Comparison of ENCODE assay signal across 16 cellular contexts in the genomic region with DNA sequence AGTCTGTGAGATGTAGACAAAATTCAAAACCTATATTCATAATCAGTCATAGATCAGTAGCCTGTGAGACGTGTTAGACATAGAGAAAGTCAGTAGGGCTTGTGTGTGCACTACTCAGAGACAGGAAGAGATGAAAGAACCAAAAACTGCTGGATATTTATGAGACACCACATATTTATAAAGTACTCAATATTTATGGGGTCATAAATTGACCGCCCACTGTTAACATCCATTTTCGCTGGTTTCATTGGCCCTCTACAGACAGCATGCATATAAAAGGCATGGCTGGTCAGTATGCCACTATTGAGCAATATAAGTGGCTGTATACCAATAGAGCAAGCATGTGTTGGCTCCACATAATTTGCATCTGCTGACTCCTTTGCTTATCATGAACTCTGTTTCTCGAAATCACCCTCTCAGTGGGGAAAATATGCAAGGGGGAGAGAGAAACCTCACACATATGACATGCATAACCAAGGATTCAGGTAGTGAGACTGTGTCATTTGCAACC.
DNase-seq lines count a peak whose midpoint lies in the region; ATAC-seq and TF ChIP-seq lines count a peak whose summit lies in the region.
"Had no signal": no experiment of that assay in that cellular context is flagged by ENCODE, and none has a peak within 500 bp of the region (broad histone marks: within the 10 kb centered on the region; RNA-seq: fewer than 3 reads in every experiment).

No MANE protein-coding gene starts in this region.

- peaks cover 11% of the 10 kb centered on the region; the same call in 1 of the 2 replicates for H3K4me1 ChIP-seq in GM23338 (ENCODE audit: insufficient read depth)

- no peak for DNase-seq in activated CD8-positive, alpha-beta T cell treated with anti-CD3 and anti-CD28 coated beads, Interleukin-2, amount 10 ng/mL, durations not matched to agents 7 days and 5 days
- DNase-seq in activated CD8-positive, alpha-beta T cell treated with anti-CD3 and anti-CD28 coated beads for 36 hours: no peak
- no peak for DNase-seq in GM23338 (ENCODE audit: low spot score)
- no peak for DNase-seq in nephron progenitor cell
- no peak for DNase-seq in HuH-7 (ENCODE audit: low spot score)
- DNase-seq in NCI-H1092 treated with DMSO at 0.1 percent for 48 hours (lab: John Stamatoyannopoulos, UW): no peak
- no peak for DNase-seq in OCI-M2 (lab: John Stamatoyannopoulos, UW; ENCODE audit: unreplicated experiment)
- DNase-seq: activated effector memory CD4-positive, alpha-beta T cell treated with Interleukin-2 at 50 U/mL for 16 hours; GOT3; heart left ventricle; naive thymus-derived CD8-positive, alpha-beta T cell; NCI-H2029 treated with DMSO at 0.1 percent for 48 hours; NCI-H446 had no signal

- peak overlapping the region; percentile 44 for H3K4me3 Mint-ChIP-seq in activated CD8-positive, alpha-beta T cell treated with anti-CD3 and anti-CD28 coated beads, Interleukin-2, amount 10 ng/mL, durations not matched to agents 7 days and 5 days
- no peak overlapping the region for H3K4me3 Mint-ChIP-seq in activated CD8-positive, alpha-beta T cell treated with anti-CD3 and anti-CD28 coated beads for 36 hours
- H3K4me3 Mint-ChIP-seq in GM23338 (peak overlapping the region; percentile 39; the same call in 1 of the 3 replicates), nephron progenitor cell (peak overlapping the region; percentile 21)
- H3K4me3 Mint-ChIP-seq in activated T-helper 17 cell treated with anti-CD3 and anti-CD28 coated beads, Interleukin-2, amount 50 U/mL, for 72 hours: peak overlapping the region; percentile 6
- H3K4me3 Mint-ChIP-seq: stimulated activated effector memory CD8-positive, alpha-beta T cell treated with anti-CD3 and anti-CD28 coated beads, Interleukin-12 subunit alpha, Interleukin-12 subunit beta, amount 100 ng/mL, for 72 hours had no signal

- H3K27me3 ChIP-seq in GM23338 (ENCODE audit: insufficient read depth): no peaks in the 10 kb centered on the region

- peak overlapping the region; percentile 48; the same call in 1 of the 2 replicates for H3K4me2 ChIP-seq in GM23338

- peaks cover 21% of the 10 kb centered on the region for H3K4me1 Mint-ChIP-seq in activated CD8-positive, alpha-beta T cell treated with anti-CD3 and anti-CD28 coated beads, Interleukin-2, amount 10 ng/mL, durations not matched to agents 7 days and 5 days (ENCODE audit: low read depth)
- H3K4me1 Mint-ChIP-seq in activated CD8-positive, alpha-beta T cell treated with anti-CD3 and anti-CD28 coated beads for 36 hours (ENCODE audit: low read depth): peaks cover 17% of the 10 kb centered on the region
- H3K4me1 Mint-ChIP-seq in GM23338 (peaks cover 32% of the 10 kb centered on the region), nephron progenitor cell (peaks cover 59% of the 10 kb centered on the region)
- peaks cover 6% of the 10 kb centered on the region for H3K4me1 Mint-ChIP-seq in activated T-helper 17 cell treated with anti-CD3 and anti-CD28 coated beads, Interleukin-2, amount 50 U/mL, for 72 hours

- H4K20me1 ChIP-seq in GM23338 (replicated peaks; ENCODE audit: insufficient read depth): peaks cover 7% of the 10 kb centered on the region

- H3K9me3 Mint-ChIP-seq in activated CD8-positive, alpha-beta T cell treated with anti-CD3 and anti-CD28 coated beads, Interleukin-2, amount 10 ng/mL, durations not matched to agents 7 days and 5 days (ENCODE audit: insufficient read depth): no peaks in the 10 kb centered on the region
- no peaks in the 10 kb centered on the region for H3K9me3 Mint-ChIP-seq in activated CD8-positive, alpha-beta T cell treated with anti-CD3 and anti-CD28 coated beads for 36 hours
- H3K9me3 Mint-ChIP-seq in GM23338: peaks cover 4% of the 10 kb centered on the region; the same call in 1 of the 3 replicates
- H3K9me3 Mint-ChIP-seq in activated T-helper 17 cell treated with anti-CD3 and anti-CD28 coated beads, Interleukin-2, amount 50 U/mL, for 72 hours: no peaks in the 10 kb centered on the region
- H3K9me3 Mint-ChIP-seq in nephron progenitor cell: no peaks in the 10 kb centered on the region
- H3K9me3 Mint-ChIP-seq: naive thymus-derived CD8-positive, alpha-beta T cell; stimulated activated effector memory CD8-positive, alpha-beta T cell treated with anti-CD3 and anti-CD28 coated beads, Interleukin-12 subunit alpha, Interleukin-12 subunit beta, amount 100 ng/mL, for 72 hours had no signal

- peak overlapping the region; percentile 57 for H3K27ac Mint-ChIP-seq in activated CD8-positive, alpha-beta T cell treated with anti-CD3 and anti-CD28 coated beads, Interleukin-2, amount 10 ng/mL, durations not matched to agents 7 days and 5 days
- H3K27ac Mint-ChIP-seq in activated CD8-positive, alpha-beta T cell treated with anti-CD3 and anti-CD28 coated beads for 36 hours: no peak overlapping the region
- H3K27ac Mint-ChIP-seq in GM23338 (no peak overlapping the region), nephron progenitor cell (no peak overlapping the region)
- H3K27ac Mint-ChIP-seq in activated T-helper 17 cell treated with anti-CD3 and anti-CD28 coated beads, Interleukin-2, amount 50 U/mL, for 72 hours: no peak overlapping the region
- H3K27ac Mint-ChIP-seq: naive thymus-derived CD8-positive, alpha-beta T cell; stimulated activated effector memory CD8-positive, alpha-beta T cell treated with anti-CD3 and anti-CD28 coated beads, Interleukin-12 subunit alpha, Interleukin-12 subunit beta, amount 100 ng/mL, for 72 hours had no signal

- H3K36me3 Mint-ChIP-seq in activated CD8-positive, alpha-beta T cell treated with anti-CD3 and anti-CD28 coated beads, Interleukin-2, amount 10 ng/mL, durations not matched to agents 7 days and 5 days (ENCODE audit: low read depth): peaks cover 27% of the 10 kb centered on the region
- H3K36me3 Mint-ChIP-seq in activated CD8-positive, alpha-beta T cell treated with anti-CD3 and anti-CD28 coated beads for 36 hours (ENCODE audit: low read depth): peaks cover 11% of the 10 kb centered on the region
- H3K36me3 Mint-ChIP-seq in GM23338 (ENCODE audit: low read depth) (peaks cover 18% of the 10 kb centered on the region), nephron progenitor cell (ENCODE audit: low read depth) (peaks cover 5% of the 10 kb centered on the region)
- H3K36me3 Mint-ChIP-seq in activated T-helper 17 cell treated with anti-CD3 and anti-CD28 coated beads, Interleukin-2, amount 50 U/mL, for 72 hours (ENCODE audit: low read depth): peaks cover 21% of the 10 kb centered on the region

- no peaks in the 10 kb centered on the region for H3K9me2 ChIP-seq in GM23338 (ENCODE audit: insufficient read depth)

- ATAC-seq in activated CD8-positive, alpha-beta T cell treated with anti-CD3 and anti-CD28 coated beads, Interleukin-2, amount 10 ng/mL, durations not matched to agents 7 days and 5 days: no peak
- ATAC-seq in activated CD8-positive, alpha-beta T cell treated with anti-CD3 and anti-CD28 coated beads for 36 hours: no peak
- ATAC-seq in GM23338: no peak
- ATAC-seq in activated T-helper 17 cell treated with anti-CD3 and anti-CD28 coated beads, Interleukin-2, amount 50 U/mL, for 72 hours (replicated peaks): no peak
- ATAC-seq: heart left ventricle; naive thymus-derived CD8-positive, alpha-beta T cell; stimulated activated effector memory CD8-positive, alpha-beta T cell treated with anti-CD3 and anti-CD28 coated beads, Interleukin-12 subunit alpha, Interleukin-12 subunit beta, amount 100 ng/mL, for 72 hours had no signal

- intact Hi-C loops in activated CD8-positive, alpha-beta T cell treated with anti-CD3 and anti-CD28 coated beads for 36 hours (cut with micrococcal nuclease): no loop called here

- H3K4me3 ChIP-seq in GM23338: 0 out of 2 replicates have a peak overlapping the region, but pooled peaks have one; percentile 21
- H3K4me3 ChIP-seq: heart left ventricle, thoracic aorta had no signal

- peaks cover 22% of the 10 kb centered on the region for H3K79me2 ChIP-seq in GM23338 (replicated peaks; ENCODE audit: insufficient read depth)

- peaks cover 5% of the 10 kb centered on the region; the same call in 1 of the 2 replicates for H3F3A ChIP-seq in GM23338 (replicated peaks; ENCODE audit: low read depth)

- CTCF ChIA-PET in activated CD8-positive, alpha-beta T cell treated with anti-CD3 and anti-CD28 coated beads, Interleukin-2, amount 10 ng/mL, durations not matched to agents 7 days and 5 days (lab: Charles Lee): interaction anchor here (0.9 kb wide), 1 partner anchor 78 kb away, joined by 3 read pairs; no protein-coding TSS in a partner anchor
- CTCF ChIA-PET in activated CD8-positive, alpha-beta T cell treated with anti-CD3 and anti-CD28 coated beads for 36 hours (lab: Charles Lee): interaction anchor here (1.1 kb wide), 1 partner anchor 79 kb away, joined by 3 read pairs; no protein-coding TSS in a partner anchor

- TF ChIP-seq CTCF in activated CD8-positive, alpha-beta T cell treated with anti-CD3 and anti-CD28 coated beads for 36 hours (IDR thresholded peaks at IDR 0.05): no peak
- TF ChIP-seq CTCF in GM23338 (conservative IDR thresholded peaks at IDR 0.05; ENCODE audit: low read depth in 2 of 2): no peak
- no peak for TF ChIP-seq CTCF in nephron progenitor cell (IDR thresholded peaks at IDR 0.05)

- H2AFZ ChIP-seq in GM23338: no peak overlapping the region

- H3K36me3 ChIP-seq in GM23338 (ENCODE audit: insufficient read depth): no peaks in the 10 kb centered on the region
- H3K36me3 ChIP-seq: heart left ventricle, thoracic aorta had no signal

- no peaks in the 10 kb centered on the region for H3K27me3 Mint-ChIP-seq in activated CD8-positive, alpha-beta T cell treated with anti-CD3 and anti-CD28 coated beads, Interleukin-2, amount 10 ng/mL, durations not matched to agents 7 days and 5 days (ENCODE audit: low read depth)
- H3K27me3 Mint-ChIP-seq in activated CD8-positive, alpha-beta T cell treated with anti-CD3 and anti-CD28 coated beads for 36 hours: no peaks in the 10 kb centered on the region
- H3K27me3 Mint-ChIP-seq in GM23338 (ENCODE audit: insufficient read depth, low read depth, poor library complexity): peaks cover 24% of the 10 kb centered on the region
- H3K27me3 Mint-ChIP-seq in activated T-helper 17 cell treated with anti-CD3 and anti-CD28 coated beads, Interleukin-2, amount 50 U/mL, for 72 hours: no peaks in the 10 kb centered on the region
- no peaks in the 10 kb centered on the region for H3K27me3 Mint-ChIP-seq in nephron progenitor cell (ENCODE audit: low read depth, poor library complexity)
- H3K27me3 Mint-ChIP-seq: naive thymus-derived CD8-positive, alpha-beta T cell had no signal

- POLR2A ChIA-PET in activated CD8-positive, alpha-beta T cell treated with anti-CD3 and anti-CD28 coated beads, Interleukin-2, amount 10 ng/mL, durations not matched to agents 7 days and 5 days (lab: Charles Lee): interaction anchor here (1.4 to 9.8 kb wide), 4 partner anchors 15 to 55 kb away, joined by 5 to 231 read pairs (median 10); a partner anchor contains a TSS
- POLR2A ChIA-PET in activated CD8-positive, alpha-beta T cell treated with anti-CD3 and anti-CD28 coated beads for 36 hours (lab: Charles Lee): interaction anchor here (1.1 to 9.1 kb wide), 3 partner anchors 16 to 38 kb away, joined by 4 to 119 read pairs (median 5); a partner anchor contains a TSS

- no peak overlapping the region for H3K27ac ChIP-seq in GM23338 (ENCODE audit: low read depth)
- H3K27ac ChIP-seq: heart left ventricle, thoracic aorta had no signal
